9 cellular contexts compared by ENCODE assay signal in genomic region chr13:64471916-64472315, GRCh38.
DNase-seq lines count a peak whose midpoint lies in the region; ATAC-seq and TF ChIP-seq lines count a peak whose summit lies in the region.
"Had no signal": no experiment of that assay in that cellular context is flagged by ENCODE, and none has a peak within 500 bp of the region (broad histone marks: within the 10 kb centered on the region; RNA-seq: fewer than 3 reads in every experiment).

No MANE protein-coding gene starts in this region.

- no peaks in the 10 kb centered on the region for H3K4me1 ChIP-seq in OCI-LY3 (ENCODE audit: low read length)
- H3K4me1 ChIP-seq in naive thymus-derived CD4-positive, alpha-beta T cell (ENCODE audit: control insufficient read depth in 2 of 2, insufficient read depth in 2 of 2, low read length in 2 of 2), result no peaks in the 10 kb centered on the region
- H3K4me1 ChIP-seq: suprapubic skin had no signal

- TF ChIP-seq CTCF in OCI-LY3 (IDR thresholded peaks at IDR 0.05; ENCODE audit: low read depth, low read length) (peak; percentile 83), endothelial cell (IDR thresholded peaks at IDR 0.05; ENCODE audit: unreplicated experiment) (peak; percentile 21), lower leg skin (IDR thresholded peaks at IDR 0.05) (no peak)

- H3K36me3 ChIP-seq in OCI-LY3 (replicated peaks; ENCODE audit: low read depth, low read length), result no peaks in the 10 kb centered on the region
- no peaks in the 10 kb centered on the region for H3K36me3 ChIP-seq in naive thymus-derived CD4-positive, alpha-beta T cell (ENCODE audit: control insufficient read depth in 2 of 3, insufficient read depth in 3 of 3, low read length in 3 of 3)
- H3K36me3 ChIP-seq: suprapubic skin had no signal

- CTCF ChIA-PET in naive thymus-derived CD4-positive, alpha-beta T cell (lab: Charles Lee), result no interaction called here

- intact Hi-C loops in lower leg skin (cut with DNase I; ENCODE audit: low total_unique reads), result no loop called here
- intact Hi-C loops in naive thymus-derived CD4-positive, alpha-beta T cell (cut with micrococcal nuclease), result no loop called here

- H3K4me2 ChIP-seq in OCI-LY3 (ENCODE audit: low read length), result no peak overlapping the region

- DNase-seq in SIG-M5 treated with dmso at 0.1 percent for 504 hours (lab: John Stamatoyannopoulos, UW; ENCODE audit: unreplicated experiment), result peak; percentile 48
- no peak for DNase-seq in SIG-M5 (lab: John Stamatoyannopoulos, UW)
- DNase-seq in endothelial cell (ENCODE audit: low spot score), result no peak
- peak; percentile 36 for DNase-seq in superior temporal gyrus (ENCODE audit: extremely low spot score)
- DNase-seq in lower leg skin (ENCODE audit: low spot score in 2 of 2), result no peak
- DNase-seq in stimulated activated naive CD8-positive, alpha-beta T cell treated with anti-CD3 and anti-CD28 coated beads, Interleukin-15, Interleukin-2, amounts not matched to agents 100 U/mL and 50 U/mL, for 24 hours, result no peak
- no peak for DNase-seq in naive thymus-derived CD4-positive, alpha-beta T cell

- TF ChIP-seq POLR2A in lower leg skin (IDR thresholded peaks at IDR 0.05), result no peak

- no peaks in the 10 kb centered on the region for H4K20me1 ChIP-seq in OCI-LY3 (ENCODE audit: insufficient read depth, low read length)

- no peaks in the 10 kb centered on the region for H3K36me3 Mint-ChIP-seq in endothelial cell (ENCODE audit: low read depth, unreplicated experiment)
- no peaks in the 10 kb centered on the region for H3K36me3 Mint-ChIP-seq in naive thymus-derived CD4-positive, alpha-beta T cell

- WGBS in lower leg skin, 2 donors, result 21 to 25% methylated on average over 2 of the region's 2 CpGs

- no peaks in the 10 kb centered on the region for H3K4me1 Mint-ChIP-seq in endothelial cell (ENCODE audit: unreplicated experiment)
- no peaks in the 10 kb centered on the region for H3K4me1 Mint-ChIP-seq in naive thymus-derived CD4-positive, alpha-beta T cell

- no peaks in the 10 kb centered on the region for H3K79me2 ChIP-seq in OCI-LY3 (ENCODE audit: low read length)

- H3K4me3 ChIP-seq in OCI-LY3 (ENCODE audit: low read length), result no peak overlapping the region
- H3K4me3 ChIP-seq in lower leg skin (ENCODE audit: low read depth, poor library complexity, severe bottlenecking), result no peak overlapping the region
- H3K4me3 ChIP-seq in naive thymus-derived CD4-positive, alpha-beta T cell (ENCODE audit: low read length), result no peak overlapping the region
- H3K4me3 ChIP-seq: suprapubic skin had no signal

- no peaks in the 10 kb centered on the region for H3K27me3 Mint-ChIP-seq in endothelial cell (ENCODE audit: unreplicated experiment)
- no peaks in the 10 kb centered on the region for H3K27me3 Mint-ChIP-seq in naive thymus-derived CD4-positive, alpha-beta T cell

- no peak overlapping the region for H3K27ac Mint-ChIP-seq in endothelial cell (ENCODE audit: unreplicated experiment)
- no peak overlapping the region for H3K27ac Mint-ChIP-seq in naive thymus-derived CD4-positive, alpha-beta T cell

- no peak overlapping the region for H3K27ac ChIP-seq in OCI-LY3 (ENCODE audit: low read length)
- no peak overlapping the region for H3K27ac ChIP-seq in naive thymus-derived CD4-positive, alpha-beta T cell (ENCODE audit: low read depth, low read length)
- H3K27ac ChIP-seq: suprapubic skin had no signal

- no peaks in the 10 kb centered on the region for H3K9me3 ChIP-seq in OCI-LY3 (ENCODE audit: insufficient read depth, low read length)
- H3K9me3 ChIP-seq in naive thymus-derived CD4-positive, alpha-beta T cell (ENCODE audit: control insufficient read depth in 2 of 3, low read length in 3 of 3), result no peaks in the 10 kb centered on the region
- H3K9me3 ChIP-seq: suprapubic skin had no signal

- POLR2A ChIA-PET in naive thymus-derived CD4-positive, alpha-beta T cell (lab: Charles Lee), result no interaction called here

- no peaks in the 10 kb centered on the region for H3K9me3 Mint-ChIP-seq in endothelial cell (ENCODE audit: unreplicated experiment)
- H3K9me3 Mint-ChIP-seq in naive thymus-derived CD4-positive, alpha-beta T cell, result peaks cover 0 to 9% (median 3%) of the 10 kb centered on the region in 11 donors

- no peak overlapping the region for H3K4me3 Mint-ChIP-seq in endothelial cell (ENCODE audit: unreplicated experiment)
- no peak overlapping the region for H3K4me3 Mint-ChIP-seq in naive thymus-derived CD4-positive, alpha-beta T cell

- H2AFZ ChIP-seq in OCI-LY3 (ENCODE audit: low read depth, low read length), result no peak overlapping the region

- no peak overlapping the region for H3K9ac ChIP-seq in OCI-LY3 (ENCODE audit: low read length)

- no peak for ATAC-seq in stimulated activated naive CD8-positive, alpha-beta T cell treated with anti-CD3 and anti-CD28 coated beads, Interleukin-15, Interleukin-2, amounts not matched to agents 100 U/mL and 50 U/mL, for 24 hours
- ATAC-seq in naive thymus-derived CD4-positive, alpha-beta T cell, result no peak

- H3K27me3 ChIP-seq in OCI-LY3 (ENCODE audit: low read depth, low read length), result no peaks in the 10 kb centered on the region
- no peaks in the 10 kb centered on the region for H3K27me3 ChIP-seq in naive thymus-derived CD4-positive, alpha-beta T cell (ENCODE audit: control insufficient read depth in 2 of 2, insufficient read depth in 2 of 2, low read length in 2 of 2)
- H3K27me3 ChIP-seq: suprapubic skin had no signal

Comparison
In these comparisons a context has a peak if more than half of its experiments do, and no peak if none do; other contexts are left out.
1. DNase-seq: peak in SIG-M5 treated with dmso at 0.1 percent for 504 hours (single experiment) and superior temporal gyrus (single experiment); none in SIG-M5 (single experiment), endothelial cell (single experiment), lower leg skin (0 of 2), stimulated activated naive CD8-positive, alpha-beta T cell treated with anti-CD3 and anti-CD28 coated beads, Interleukin-15, Interleukin-2, amounts not matched to agents 100 U/mL and 50 U/mL, for 24 hours (single experiment) and naive thymus-derived CD4-positive, alpha-beta T cell (0 of 9).
2. CTCF ChIP-seq: peak in OCI-LY3 (single experiment) and endothelial cell (single experiment); none in lower leg skin (0 of 3).